In the genomic region with DNA sequence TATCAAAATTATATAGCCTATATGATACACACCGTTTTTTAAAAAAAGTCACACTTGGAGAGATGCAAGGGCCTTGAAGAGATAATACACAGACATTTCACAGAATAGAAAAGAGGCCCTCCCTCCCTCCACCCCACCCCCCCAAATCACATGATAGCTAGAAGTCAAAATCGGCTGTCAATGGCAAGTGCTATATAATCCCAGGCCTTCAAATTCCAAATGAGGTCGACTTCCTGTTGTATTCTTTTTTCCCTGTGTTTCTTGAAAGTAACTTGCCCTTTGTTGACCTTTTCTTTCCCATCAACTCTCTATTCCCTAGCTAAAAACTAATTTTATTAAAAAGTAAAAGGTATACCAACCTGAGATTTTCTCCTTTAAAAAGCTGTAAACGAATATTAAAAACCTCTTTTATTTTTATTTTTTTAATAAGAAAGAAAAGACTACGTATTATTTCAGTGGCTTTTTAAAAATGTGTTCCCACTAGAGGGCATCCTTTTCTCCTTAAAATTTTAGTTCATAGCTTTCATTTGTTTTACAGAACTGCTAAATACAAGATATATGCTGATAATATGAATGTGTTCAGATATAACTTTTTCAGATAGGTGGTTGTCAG, we compare ENCODE assay signal across 9 cellular contexts. TPM values are rescaled to one million over a fixed set of nuclear protein-coding genes. Genes with fewer than 3 reads are reported as not detected.
DNase-seq lines count a peak whose midpoint lies in the region; ATAC-seq and TF ChIP-seq lines count a peak whose summit lies in the region.
"Had no signal": no experiment of that assay in that cellular context is flagged by ENCODE, and none has a peak within 500 bp of the region (broad histone marks: within the 10 kb centered on the region; RNA-seq: fewer than 3 reads in every experiment).

No MANE protein-coding gene starts in this region.

- H3K27ac Mint-ChIP-seq in activated B cell treated with CpG ODN at 0.5 μM for 24 hours: peak overlapping the region; percentile 11

- H3K4me3 ChIP-seq in BJ (ENCODE audit: low read depth, low read length) (no peak overlapping the region), gastroesophageal sphincter (no peak overlapping the region), uterus (no peak overlapping the region)
- H3K4me3 ChIP-seq: Peyer's patch had no signal

- peaks cover 61% of the 10 kb centered on the region for H3K4me1 Mint-ChIP-seq in activated B cell treated with CpG ODN at 0.5 μM for 24 hours

- H3K27ac ChIP-seq in gastroesophageal sphincter: no peak overlapping the region
- no peak overlapping the region for H3K27ac ChIP-seq in uterus
- H3K27ac ChIP-seq: Peyer's patch had no signal

- H3K4me3 Mint-ChIP-seq in activated B cell treated with CpG ODN at 0.5 μM for 24 hours: no peak overlapping the region

- 11 to 15% methylated on average over 4 to 5 of the region's 5 CpGs for WGBS in gastroesophageal sphincter (ENCODE audit: low coverage in 1 of 2), 2 donors

- DNase-seq in BJ (ENCODE audit: low read depth) (no peak), HCEC 1CT (peak; percentile 23), activated B cell treated with CpG ODN at 0.5 μM for 24 hours (no peak), kidney glomerular epithelial cell (lab: John Stamatoyannopoulos, UW) (peak; percentile 16), uterus (no peak), hepatic stellate cell (ENCODE audit: low spot score) (no peak)
- DNase-seq: Peyer's patch had no signal

- intact Hi-C loops in activated B cell treated with CpG ODN at 0.5 μM for 24 hours (cut with micrococcal nuclease): loop anchor here (2.0 kb wide), 2 partner anchors 47 to 137 kb away; a partner anchor contains a TSS
- intact Hi-C loops in uterus (cut with DNase I; ENCODE audit: low total_unique reads): no loop called here

- ATAC-seq in activated B cell treated with CpG ODN at 0.5 μM for 24 hours (ENCODE audit: low read depth): no peak
- ATAC-seq in gastroesophageal sphincter: no peak
- no peak for ATAC-seq in HG02840 (IDR thresholded peaks at IDR 0.05; ENCODE audit: low FRiP score, unreplicated experiment)

- H3K9me3 Mint-ChIP-seq in activated B cell treated with CpG ODN at 0.5 μM for 24 hours: no peaks in the 10 kb centered on the region

- H3K36me3 Mint-ChIP-seq in activated B cell treated with CpG ODN at 0.5 μM for 24 hours (ENCODE audit: low read depth): peaks cover 11% of the 10 kb centered on the region

- POLR2A ChIA-PET in BJ (lab: Charles Lee): no interaction called here
- POLR2A ChIA-PET in activated B cell treated with CpG ODN at 0.5 μM for 24 hours (lab: Charles Lee): interaction anchor here (0.7 to 1.1 kb wide), 4 partner anchors 10 to 310 kb away, joined by 3 to 7 read pairs (median 5); no protein-coding TSS in a partner anchor

- no peak for TF ChIP-seq EP300 in gastroesophageal sphincter (IDR thresholded peaks at IDR 0.05)

- H3K27me3 Mint-ChIP-seq in activated B cell treated with CpG ODN at 0.5 μM for 24 hours: no peaks in the 10 kb centered on the region

- H3K36me3 ChIP-seq in BJ (ENCODE audit: control insufficient read depth, insufficient read depth, low read length): no peaks in the 10 kb centered on the region
- H3K36me3 ChIP-seq in gastroesophageal sphincter: no peaks in the 10 kb centered on the region
- H3K36me3 ChIP-seq in uterus: no peaks in the 10 kb centered on the region
- H3K36me3 ChIP-seq: Peyer's patch had no signal

- H3K9me3 ChIP-seq in gastroesophageal sphincter (no peaks in the 10 kb centered on the region), uterus (no peaks in the 10 kb centered on the region)
- H3K9me3 ChIP-seq: Peyer's patch had no signal

- H3K4me1 ChIP-seq in gastroesophageal sphincter (peaks cover 11 to 78% (median 12%) of the 10 kb centered on the region in 3 donors), uterus (peaks cover 0 to 6% of the 10 kb centered on the region in 2 donors)

- H3K27me3 ChIP-seq in BJ (ENCODE audit: control insufficient read depth, insufficient read depth, low read length) (no peaks in the 10 kb centered on the region), gastroesophageal sphincter (no peaks in the 10 kb centered on the region), uterus (no peaks in the 10 kb centered on the region)
- H3K27me3 ChIP-seq: Peyer's patch had no signal

- TF ChIP-seq CTCF in BJ (IDR thresholded peaks at IDR 0.05; ENCODE audit: insufficient read depth, low read depth, low read length) (peak; percentile 39), activated B cell treated with CpG ODN at 0.5 μM for 24 hours (IDR thresholded peaks at IDR 0.05) (no peak), gastroesophageal sphincter (IDR thresholded peaks at IDR 0.05) (peak in 2 of 4 experiments; percentile 30 to 38), uterus (IDR thresholded peaks at IDR 0.05) (peak in 2 of 4 experiments; percentile 25 to 33)

- no peak for TF ChIP-seq POLR2A in gastroesophageal sphincter (IDR thresholded peaks at IDR 0.05)
- TF ChIP-seq POLR2A in uterus (IDR thresholded peaks at IDR 0.05): no peak

- CTCF ChIA-PET in BJ (lab: Yijun Ruan, JAX) (interaction anchor here (0.5 to 2.0 kb wide), 16 partner anchors 9 to 1184 kb away, joined by 3 to 9 read pairs (median 4); no protein-coding TSS in a partner anchor), activated B cell treated with CpG ODN at 0.5 μM for 24 hours (lab: Charles Lee) (interaction anchor here (0.7 to 1.7 kb wide), 9 partner anchors 10 to 278 kb away, joined by 3 to 10 read pairs (median 4); no protein-coding TSS in a partner anchor)

RNA-seq across cellular contexts. Expression of a gene that starts 46.6 kb away (rescaled TPM):
- 83.3 and 146 TPM in 2 replicates for polyA plus RNA-seq in BJ (2011; rRNA removed)
- 70.7 and 74.4 TPM in 2 replicates for polyA minus RNA-seq in BJ (2011; rRNA and poly(A)+ RNA removed)
- total RNA-seq in activated B cell treated with CpG ODN at 0.5 μM for 24 hours (77.1 and 96.6 TPM in 2 replicates), gastroesophageal sphincter (10 to 100 TPM; 39.4 to 79.1 (median 68.1) TPM), uterus (10 to 100 TPM in 3 of 4 donors, 1 to 10 TPM in 1; 6.9 to 58.3 (median 35.9) TPM)

Comparison
In these comparisons a context has a peak if more than half of its experiments do, and no peak if none do; other contexts are left out.
1. DNase-seq: peak in HCEC 1CT (single experiment) and kidney glomerular epithelial cell (single experiment); none in BJ (single experiment), activated B cell treated with CpG ODN at 0.5 μM for 24 hours (single experiment), uterus (0 of 2) and hepatic stellate cell (single experiment).